1 cellular context compared by ENCODE assay signal in genomic region chr5:154058055-154059038, GRCh38.
TF ChIP-seq lines count a peak whose summit lies in the region.

No MANE protein-coding gene starts in this region.

TF ChIP-seq in GM12878, 131 proteins besides CTCF, POLR2A, EP300 and RAD21 (continued from another document):
- no peak for TF ChIP-seq TCF3 (IDR thresholded peaks at IDR 0.05; ENCODE audit: borderline replicate concordance, insufficient read depth, low read depth, low read length)
- TF ChIP-seq SUZ12 (IDR thresholded peaks at IDR 0.05; ENCODE audit: unreplicated experiment): no peak
- TF ChIP-seq, protein P1, sequence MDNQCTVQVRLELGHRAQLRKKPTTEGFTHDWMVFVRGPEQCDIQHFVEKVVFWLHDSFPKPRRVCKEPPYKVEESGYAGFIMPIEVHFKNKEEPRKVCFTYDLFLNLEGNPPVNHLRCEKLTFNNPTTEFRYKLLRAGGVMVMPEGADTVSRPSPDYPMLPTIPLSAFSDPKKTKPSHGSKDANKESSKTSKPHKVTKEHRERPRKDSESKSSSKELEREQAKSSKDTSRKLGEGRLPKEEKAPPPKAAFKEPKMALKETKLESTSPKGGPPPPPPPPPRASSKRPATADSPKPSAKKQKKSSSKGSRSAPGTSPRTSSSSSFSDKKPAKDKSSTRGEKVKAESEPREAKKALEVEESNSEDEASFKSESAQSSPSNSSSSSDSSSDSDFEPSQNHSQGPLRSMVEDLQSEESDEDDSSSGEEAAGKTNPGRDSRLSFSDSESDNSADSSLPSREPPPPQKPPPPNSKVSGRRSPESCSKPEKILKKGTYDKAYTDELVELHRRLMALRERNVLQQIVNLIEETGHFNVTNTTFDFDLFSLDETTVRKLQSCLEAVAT (IDR thresholded peaks at IDR 0.05): no peak
- no peak for TF ChIP-seq RBBP5 (conservative IDR thresholded peaks at IDR 0.05)
- 0 out of 3 replicates have a peak, but pooled peaks have one; percentile 37 for TF ChIP-seq POU2F2 (IDR thresholded peaks at IDR 0.05; ENCODE audit: borderline replicate concordance, low read depth, low read length)
- no peak for TF ChIP-seq ZNF24 (IDR thresholded peaks at IDR 0.05)
- no peak for TF ChIP-seq BRCA1 (IDR thresholded peaks at IDR 0.05; ENCODE audit: low read depth, low read length)
- TF ChIP-seq CBX5 (IDR thresholded peaks at IDR 0.05; ENCODE audit: low read depth): no peak
- no peak for TF ChIP-seq PBX3 (IDR thresholded peaks at IDR 0.05; ENCODE audit: insufficient replicate concordance, low read depth, low read length)
- peak; percentile 94 for TF ChIP-seq SPI1 (IDR thresholded peaks at IDR 0.05; ENCODE audit: borderline replicate concordance, insufficient read depth, low read depth, low read length)
- no peak for TF ChIP-seq CHD4 (IDR thresholded peaks at IDR 0.05)
- no peak for TF ChIP-seq BCL3 (IDR thresholded peaks at IDR 0.05; ENCODE audit: borderline replicate concordance, insufficient read depth, low read depth, low read length, poor library complexity, severe bottlenecking)
- TF ChIP-seq SMAD1 (IDR thresholded peaks at IDR 0.05; ENCODE audit: low read depth, partially characterized antibody): peak; percentile 51
